Comparison of ENCODE assay signal across 16 cellular contexts in genomic region chr5:113523168-113523567, GRCh38.
"Had no signal": no experiment of that assay in that cellular context is flagged by ENCODE, and none has a peak within 500 bp of the region (broad histone marks: within the 10 kb centered on the region; RNA-seq: fewer than 3 reads in every experiment).

No MANE protein-coding gene starts in this region.

- H3K9me3 Mint-ChIP-seq: activated CD4-positive, alpha-beta T cell treated with anti-CD3 and anti-CD28 coated beads, Interleukin-2, amount 10 ng/mL, durations not matched to agents 24 days and 14 days; activated T-cell treated with anti-CD3 and anti-CD28 coated beads, Interleukin-2, amount 50 U/mL, for 4 hours; stimulated activated memory B cell treated with anti-CD40 and anti-IgM and Interleukin-4, amounts not matched to agents 10 μg/mL and 1 μg/mL and 100 μg/mL, for 72 hours; T-helper 1 cell treated with Interleukin-12 subunit alpha and Interleukin-12 subunit beta and Interleukin-4 antibody, amounts not matched to agents 30 μg/mL and 1 μg/mL, for 36 hours had no signal

- H3K4me3 Mint-ChIP-seq: activated CD4-positive, alpha-beta T cell treated with anti-CD3 and anti-CD28 coated beads, Interleukin-2, amount 10 ng/mL, durations not matched to agents 24 days and 14 days; activated T-cell treated with anti-CD3 and anti-CD28 coated beads, Interleukin-2, amount 50 U/mL, for 4 hours; stimulated activated memory B cell treated with anti-CD40 and anti-IgM and Interleukin-4, amounts not matched to agents 10 μg/mL and 1 μg/mL and 100 μg/mL, for 72 hours; T-helper 1 cell treated with Interleukin-12 subunit alpha and Interleukin-12 subunit beta and Interleukin-4 antibody, amounts not matched to agents 30 μg/mL and 1 μg/mL, for 36 hours; WTC11 had no signal

- H3K27me3 Mint-ChIP-seq: activated CD4-positive, alpha-beta T cell treated with anti-CD3 and anti-CD28 coated beads, Interleukin-2, amount 10 ng/mL, durations not matched to agents 24 days and 14 days; stimulated activated memory B cell treated with anti-CD40 and anti-IgM and Interleukin-4, amounts not matched to agents 10 μg/mL and 1 μg/mL and 100 μg/mL, for 72 hours had no signal

- ATAC-seq: activated T-cell treated with anti-CD3 and anti-CD28 coated beads, Interleukin-2, amount 50 U/mL, for 4 hours; body of pancreas; gastroesophageal sphincter; sciatic nerve; stimulated activated memory B cell treated with anti-CD40 and anti-IgM and Interleukin-4, amounts not matched to agents 10 μg/mL and 1 μg/mL and 100 μg/mL, for 72 hours; WTC11 had no signal

- H3K27ac Mint-ChIP-seq: activated CD4-positive, alpha-beta T cell treated with anti-CD3 and anti-CD28 coated beads, Interleukin-2, amount 10 ng/mL, durations not matched to agents 24 days and 14 days; stimulated activated memory B cell treated with anti-CD40 and anti-IgM and Interleukin-4, amounts not matched to agents 10 μg/mL and 1 μg/mL and 100 μg/mL, for 72 hours; T-helper 1 cell treated with Interleukin-12 subunit alpha and Interleukin-12 subunit beta and Interleukin-4 antibody, amounts not matched to agents 30 μg/mL and 1 μg/mL, for 36 hours; WTC11 had no signal

- DNase-seq: activated CD4-positive, alpha-beta T cell treated with anti-CD3 and anti-CD28 coated beads, Interleukin-2, amount 10 ng/mL, durations not matched to agents 24 days and 14 days; activated T-cell treated with anti-CD3 and anti-CD28 coated beads, Interleukin-2, amount 50 U/mL, for 4 hours; body of pancreas; central memory CD4-positive, alpha-beta T cell; effector memory CD4-positive, alpha-beta T cell; kidney; left ventricle myocardium inferior; mesendoderm; spleen; stimulated activated CD4-positive, alpha-beta T cell treated with anti-CD3 and anti-CD28 coated beads, Interleukin-1b, Interleukin-23, amount 100 ng/mL, for 48 hours; transverse colon had no signal
